Comparison of ENCODE assay signal across 10 cellular contexts in genomic region chr20:54221383-54221782, GRCh38. TPM values are rescaled to one million over a fixed set of nuclear protein-coding genes. Genes with fewer than 3 reads are reported as not detected.
A peak's percentile ranks its signal among the peaks of the same experiment; 100 is the strongest.
DNase-seq lines count a peak whose midpoint lies in the region; ATAC-seq and TF ChIP-seq lines count a peak whose summit lies in the region.
"Had no signal": no experiment of that assay in that cellular context is flagged by ENCODE, and none has a peak within 500 bp of the region (broad histone marks: within the 10 kb centered on the region; RNA-seq: fewer than 3 reads in every experiment).

No MANE protein-coding gene starts in this region.

- no peaks in the 10 kb centered on the region for H3K9me3 ChIP-seq in CD4-positive, alpha-beta memory T cell (ENCODE audit: control insufficient read depth in 1 of 2, low read length in 2 of 2)
- no peaks in the 10 kb centered on the region for H3K9me3 ChIP-seq in effector memory CD4-positive, alpha-beta T cell (ENCODE audit: control insufficient read depth, low read length)

- H3K36me3 Mint-ChIP-seq in CD4-positive, alpha-beta memory T cell, result peaks cover 4 to 20% of the 10 kb centered on the region in 2 donors

- ATAC-seq in GM18867 (IDR thresholded peaks at IDR 0.05; ENCODE audit: unreplicated experiment) (peak; percentile 89), GM19023 (IDR thresholded peaks at IDR 0.05; ENCODE audit: unreplicated experiment) (no peak), sciatic nerve (no peak), GM19463 (IDR thresholded peaks at IDR 0.05; ENCODE audit: unreplicated experiment) (no peak)

- no peaks in the 10 kb centered on the region for H3K36me3 ChIP-seq in CD4-positive, alpha-beta memory T cell (ENCODE audit: insufficient read depth, low read length)
- peaks cover 3% of the 10 kb centered on the region for H3K36me3 ChIP-seq in effector memory CD4-positive, alpha-beta T cell (ENCODE audit: control insufficient read depth, insufficient read depth, low read length)

- POLR2A ChIA-PET in CD4-positive, alpha-beta memory T cell (lab: Charles Lee; ENCODE audit: partially characterized antibody), result interaction anchor here (0.6 to 3.0 kb wide), 2 partner anchors 13 to 14 kb away, joined by 4 to 16 read pairs; partner anchors contain the start of gene PFDN4

- no peaks in the 10 kb centered on the region for H3K27me3 Mint-ChIP-seq in CD4-positive, alpha-beta memory T cell

- peak overlapping the region in 6 of 8 donors; percentile 3 to 74 (median 56) for H3K4me3 Mint-ChIP-seq in CD4-positive, alpha-beta memory T cell

- no peaks in the 10 kb centered on the region for H3K27me3 ChIP-seq in CD4-positive, alpha-beta memory T cell (ENCODE audit: insufficient read depth, low read length)
- H3K27me3 ChIP-seq in effector memory CD4-positive, alpha-beta T cell (replicated peaks; ENCODE audit: control insufficient read depth, insufficient read depth, low read length, poor library complexity, severe bottlenecking), result no peaks in the 10 kb centered on the region

- intact Hi-C loops in CD4-positive, alpha-beta memory T cell (cut with micrococcal nuclease), result loop anchor here (2.0 kb wide), 1 partner anchor 425 kb away; no protein-coding TSS in a partner anchor
- intact Hi-C loops in sciatic nerve (cut with DNase I), result loop anchor here (5.0 kb wide), 1 partner anchor 426 kb away; no protein-coding TSS in a partner anchor

- H3K27ac ChIP-seq in CD4-positive, alpha-beta memory T cell (ENCODE audit: low read depth, low read length), result no peak overlapping the region
- H3K27ac ChIP-seq in effector memory CD4-positive, alpha-beta T cell (ENCODE audit: insufficient read depth, low read length, poor library complexity, severe bottlenecking), result no peak overlapping the region

- H3K4me3 ChIP-seq in CD4-positive, alpha-beta memory T cell (ENCODE audit: low read length in 2 of 2), result no peak overlapping the region
- no peak overlapping the region for H3K4me3 ChIP-seq in epithelial cell of esophagus (ENCODE audit: low read length)
- no peak overlapping the region for H3K4me3 ChIP-seq in effector memory CD4-positive, alpha-beta T cell (ENCODE audit: insufficient read depth, low read depth, low read length, poor library complexity, severe bottlenecking)

- peaks cover 16% of the 10 kb centered on the region for H3K4me1 ChIP-seq in CD4-positive, alpha-beta memory T cell (ENCODE audit: insufficient read depth, low read length)
- peaks cover 3% of the 10 kb centered on the region for H3K4me1 ChIP-seq in effector memory CD4-positive, alpha-beta T cell (ENCODE audit: control insufficient read depth, insufficient read depth, low read length, poor library complexity, severe bottlenecking)

- peak; percentile 8 to 33 (median 21) for DNase-seq in CD4-positive, alpha-beta memory T cell
- DNase-seq in NAMALWA (ENCODE audit: low spot score) (peak; percentile 16), epithelial cell of esophagus (ENCODE audit: low read depth) (peak; percentile 69), sciatic nerve (ENCODE audit: low spot score) (no peak)
- no peak for DNase-seq in effector memory CD4-positive, alpha-beta T cell
- DNase-seq: DMS 273 treated with DMSO at 0.1 percent for 48 hours, nucleus accumbens had no signal

- no peak for TF ChIP-seq CTCF in epithelial cell of esophagus (IDR thresholded peaks at IDR 0.05; ENCODE audit: insufficient read depth, low read depth, low read length, missing control alignments)

- no peaks in the 10 kb centered on the region for H3K9me3 Mint-ChIP-seq in CD4-positive, alpha-beta memory T cell

- H3K27ac Mint-ChIP-seq in CD4-positive, alpha-beta memory T cell, result peak overlapping the region; percentile 6 to 87 (median 85)

- CTCF ChIA-PET in CD4-positive, alpha-beta memory T cell (lab: Charles Lee; ENCODE audit: partially characterized antibody), result interaction anchor here (0.5 to 1.4 kb wide), 2 partner anchors 22 to 35 kb away, joined by 3 to 6 read pairs; no protein-coding TSS in a partner anchor

- H3K4me1 Mint-ChIP-seq in CD4-positive, alpha-beta memory T cell, result peaks cover 11 to 23% (median 16%) of the 10 kb centered on the region in 4 donors

RNA-seq across cellular contexts. Expression of gene PFDN4, which starts 13.5 kb away (rescaled TPM):
- 10 to 100 TPM; 15.2 to 16.7 TPM for total RNA-seq in CD4-positive, alpha-beta memory T cell
- polyA plus RNA-seq in CD4-positive, alpha-beta memory T cell, result 10 to 100 TPM; 43.8 to 70.7 TPM
- total RNA-seq in sciatic nerve, result 26.3 TPM

RNA-seq across cellular contexts. Expression of gene CYP24A1, which starts 47.6 kb away (rescaled TPM):
- 1 to 10 TPM; 3.0 to 3.7 TPM for total RNA-seq in CD4-positive, alpha-beta memory T cell
- polyA plus RNA-seq in CD4-positive, alpha-beta memory T cell, result under 1 TPM; 0.59 to 0.86 TPM
- total RNA-seq in sciatic nerve, result not detected

Comparison
In these comparisons a context has a peak if more than half of its experiments do, and no peak if none do; other contexts are left out.
1. DNase-seq: peak in CD4-positive, alpha-beta memory T cell (5 of 5), NAMALWA (single experiment) and epithelial cell of esophagus (single experiment); none in sciatic nerve (single experiment) and effector memory CD4-positive, alpha-beta T cell (0 of 3).